Comparison of ENCODE assay signal across 12 cellular contexts in the genomic region with DNA sequence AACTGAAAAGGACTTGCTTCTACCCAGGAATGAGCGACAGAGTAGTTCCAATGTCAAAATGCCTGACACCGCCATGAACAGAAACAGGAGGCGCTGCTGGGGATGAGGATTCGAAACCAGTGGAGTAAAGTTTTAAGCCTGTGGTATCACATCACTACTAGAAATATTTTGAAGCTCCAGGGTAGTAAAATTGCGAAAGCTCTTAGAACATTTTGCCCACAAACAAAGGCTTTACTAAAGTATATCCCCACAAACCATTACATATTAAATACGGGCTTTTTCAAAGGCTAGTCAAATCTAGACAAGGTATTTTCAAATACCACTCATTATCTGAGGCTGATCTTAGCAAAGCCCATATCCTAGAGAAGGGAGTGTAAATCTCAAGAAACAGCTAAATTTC. TPM values are rescaled to one million over a fixed set of nuclear protein-coding genes. Genes with fewer than 3 reads are reported as not detected.
DNase-seq lines count a peak whose midpoint lies in the region; ATAC-seq and TF ChIP-seq lines count a peak whose summit lies in the region.
"Had no signal": no experiment of that assay in that cellular context is flagged by ENCODE, and none has a peak within 500 bp of the region (broad histone marks: within the 10 kb centered on the region; RNA-seq: fewer than 3 reads in every experiment).

No MANE protein-coding gene starts in this region.

- H3K27me3 Mint-ChIP-seq in CD4-positive, CD25-positive, alpha-beta regulatory T cell = no peaks in the 10 kb centered on the region
- H3K27me3 Mint-ChIP-seq in activated naive CD8-positive, alpha-beta T cell = no peaks in the 10 kb centered on the region

- H3K4me1 Mint-ChIP-seq in CD4-positive, CD25-positive, alpha-beta regulatory T cell = peaks cover 10 to 46% (median 31%) of the 10 kb centered on the region in 4 donors
- peaks cover 42% of the 10 kb centered on the region for H3K4me1 Mint-ChIP-seq in activated naive CD8-positive, alpha-beta T cell (ENCODE audit: low read depth)

- no peak for TF ChIP-seq CTCF in ascending aorta (IDR thresholded peaks at IDR 0.05)
- no peak for TF ChIP-seq CTCF in GM10266 (IDR thresholded peaks at IDR 0.05; ENCODE audit: control insufficient read depth, insufficient read depth, low read depth, missing control alignments)

- DNase-seq in CD4-positive, CD25-positive, alpha-beta regulatory T cell = no peak
- no peak for DNase-seq in Karpas-422
- DNase-seq in NCI-H2196 (lab: John Stamatoyannopoulos, UW; ENCODE audit: unreplicated experiment) = no peak
- DNase-seq in ascending aorta (ENCODE audit: low spot score in 2 of 2) = no peak
- no peak for DNase-seq in GM10266 (ENCODE audit: extremely low spot score)
- DNase-seq in stimulated activated CD4-positive, alpha-beta T cell treated with anti-CD3 and anti-CD28 coated beads, Interleukin-4, amount 100 ng/mL, for 1 hour = no peak
- DNase-seq: caudate nucleus, occipital lobe had no signal

- peaks cover 50% of the 10 kb centered on the region for H3K79me2 ChIP-seq in Karpas-422 (ENCODE audit: low read length)

- H3K36me3 Mint-ChIP-seq in CD4-positive, CD25-positive, alpha-beta regulatory T cell = peaks cover 16% of the 10 kb centered on the region
- peaks cover 11% of the 10 kb centered on the region for H3K36me3 Mint-ChIP-seq in activated naive CD8-positive, alpha-beta T cell

- H2AFZ ChIP-seq in Karpas-422 (ENCODE audit: low read length) = no peak overlapping the region

- no peak for ATAC-seq in CD4-positive, CD25-positive, alpha-beta regulatory T cell (ENCODE audit: low read depth in 2 of 2)

- H3K9me3 Mint-ChIP-seq in CD4-positive, CD25-positive, alpha-beta regulatory T cell = peaks cover 0 to 1% (median 0%) of the 10 kb centered on the region in 7 donors
- H3K9me3 Mint-ChIP-seq in activated naive CD8-positive, alpha-beta T cell (ENCODE audit: low read depth) = no peaks in the 10 kb centered on the region

- peaks cover 6% of the 10 kb centered on the region; the same call in 1 of the 2 replicates for H4K20me1 ChIP-seq in Karpas-422 (ENCODE audit: insufficient read depth, low read depth, low read length)

- intact Hi-C loops in ascending aorta (cut with DNase I) = loop anchor here (5.0 to 10.0 kb wide), 4 partner anchors 366 to 719 kb away; a partner anchor contains a TSS

- no peak overlapping the region for H3K27ac ChIP-seq in CD4-positive, CD25-positive, alpha-beta regulatory T cell (ENCODE audit: insufficient read depth, low read length, poor library complexity, severe bottlenecking)
- H3K27ac ChIP-seq in Karpas-422 (ENCODE audit: low read length) (peak overlapping the region; percentile 35; the same call in 1 of the 2 replicates), muscle layer of colon (ENCODE audit: low read depth, low read length) (peak overlapping the region; percentile 7), ascending aorta (no peak overlapping the region)
- H3K27ac ChIP-seq: suprapubic skin had no signal

- H3K36me3 ChIP-seq in CD4-positive, CD25-positive, alpha-beta regulatory T cell (ENCODE audit: control insufficient read depth, insufficient read depth, low read length) = peaks cover 30% of the 10 kb centered on the region
- H3K36me3 ChIP-seq in Karpas-422 (ENCODE audit: insufficient read depth, low read length) = peaks cover 32% of the 10 kb centered on the region
- peaks cover 27% of the 10 kb centered on the region for H3K36me3 ChIP-seq in muscle layer of colon (ENCODE audit: insufficient read depth, low read length)
- H3K36me3 ChIP-seq in ascending aorta = peaks cover 28 to 30% of the 10 kb centered on the region in 2 donors

- H3K27ac Mint-ChIP-seq in CD4-positive, CD25-positive, alpha-beta regulatory T cell = peak overlapping the region in 1 of 3 donors; percentile 72
- H3K27ac Mint-ChIP-seq in activated naive CD8-positive, alpha-beta T cell = peak overlapping the region; percentile 73

- H3K9me2 ChIP-seq in Karpas-422 (replicated peaks; ENCODE audit: insufficient read depth, low read length) = no peaks in the 10 kb centered on the region

- peaks cover 30% of the 10 kb centered on the region for H3K4me1 ChIP-seq in CD4-positive, CD25-positive, alpha-beta regulatory T cell (ENCODE audit: control insufficient read depth, insufficient read depth, low read length, poor library complexity, severe bottlenecking)
- peaks cover 34% of the 10 kb centered on the region for H3K4me1 ChIP-seq in Karpas-422 (ENCODE audit: low read length)
- H3K4me1 ChIP-seq in muscle layer of colon (ENCODE audit: insufficient read depth, low read length) = peaks cover 19% of the 10 kb centered on the region
- peaks cover 0 to 7% of the 10 kb centered on the region in 2 donors for H3K4me1 ChIP-seq in ascending aorta

- H3K4me2 ChIP-seq in Karpas-422 (ENCODE audit: low read depth, low read length, poor library complexity, severe bottlenecking) = no peak overlapping the region

- H3K9ac ChIP-seq in Karpas-422 (ENCODE audit: low read length) (no peak overlapping the region), muscle layer of colon (ENCODE audit: low read length) (no peak overlapping the region)

- H3K27me3 ChIP-seq in CD4-positive, CD25-positive, alpha-beta regulatory T cell (ENCODE audit: control insufficient read depth, insufficient read depth, low read length) = no peaks in the 10 kb centered on the region
- no peaks in the 10 kb centered on the region for H3K27me3 ChIP-seq in Karpas-422 (ENCODE audit: low read length)
- H3K27me3 ChIP-seq in muscle layer of colon (ENCODE audit: control insufficient read depth in 1 of 2, insufficient read depth in 2 of 2, low read length in 2 of 2) = no peaks in the 10 kb centered on the region
- H3K27me3 ChIP-seq in ascending aorta = no peaks in the 10 kb centered on the region
- H3K27me3 ChIP-seq: suprapubic skin had no signal

- H3K4me3 Mint-ChIP-seq in CD4-positive, CD25-positive, alpha-beta regulatory T cell = peak overlapping the region; percentile 59 to 99 (median 98)
- peak overlapping the region; percentile 97 for H3K4me3 Mint-ChIP-seq in activated naive CD8-positive, alpha-beta T cell

- no peaks in the 10 kb centered on the region for H3K9me3 ChIP-seq in CD4-positive, CD25-positive, alpha-beta regulatory T cell (ENCODE audit: control insufficient read depth in 2 of 2, low read length in 2 of 2)
- H3K9me3 ChIP-seq in Karpas-422 (ENCODE audit: low read length) (no peaks in the 10 kb centered on the region), muscle layer of colon (ENCODE audit: low read length) (no peaks in the 10 kb centered on the region), ascending aorta (no peaks in the 10 kb centered on the region)
- H3K9me3 ChIP-seq: HAP-1, suprapubic skin had no signal

- H3K4me3 ChIP-seq in CD4-positive, CD25-positive, alpha-beta regulatory T cell (ENCODE audit: low read depth, low read length) = no peak overlapping the region
- H3K4me3 ChIP-seq in Karpas-422 (ENCODE audit: low read length) (no peak overlapping the region), muscle layer of colon (ENCODE audit: low read depth in 1 of 2, low read length in 2 of 2) (peak overlapping the region in 1 of 2 donors; percentile 7), ascending aorta (no peak overlapping the region)
- H3K4me3 ChIP-seq: HAP-1, suprapubic skin had no signal

RNA-seq across cellular contexts. Expression of a gene that starts 2.4 kb away (rescaled TPM):
- 22.5 TPM for total RNA-seq in CD4-positive, CD25-positive, alpha-beta regulatory T cell
- 100 to 1,000 TPM in 3 of 4 donors, 10 to 100 TPM in 1; 97.1 to 140 (median 133) TPM for polyA plus RNA-seq in CD4-positive, CD25-positive, alpha-beta regulatory T cell
- 88.4 and 293 TPM in 2 replicates for total RNA-seq in Karpas-422 (2014; rRNA removed; shearing (Covaris generic); ENCODE audit: low replicate concordance)
- 34.9 TPM for total RNA-seq in ascending aorta

RNA-seq across cellular contexts. Expression of a gene that starts 10.7 kb away (rescaled TPM):
- 10.7 TPM for total RNA-seq in CD4-positive, CD25-positive, alpha-beta regulatory T cell
- 10 to 100 TPM; 10.7 to 23.7 (median 16.5) TPM for polyA plus RNA-seq in CD4-positive, CD25-positive, alpha-beta regulatory T cell
- 43.7 and 48.2 TPM in 2 replicates for total RNA-seq in Karpas-422 (2014; rRNA removed; shearing (Covaris generic); ENCODE audit: low replicate concordance)
- total RNA-seq in ascending aorta = 13.7 TPM

RNA-seq across cellular contexts. Expression of a gene that starts 31.2 kb away (rescaled TPM):
- 46.4 TPM for total RNA-seq in CD4-positive, CD25-positive, alpha-beta regulatory T cell
- 10 to 100 TPM in 3 of 4 donors, 1 to 10 TPM in 1; 5.1 to 14.7 (median 12.6) TPM for polyA plus RNA-seq in CD4-positive, CD25-positive, alpha-beta regulatory T cell
- 4.5 and 5.0 TPM in 2 replicates for total RNA-seq in Karpas-422 (2014; rRNA removed; shearing (Covaris generic); ENCODE audit: low replicate concordance)
- total RNA-seq in ascending aorta = 75.5 TPM

Comparison
In these comparisons a context has a peak if more than half of its experiments do, and no peak if none do; other contexts are left out.
1. H3K27ac ChIP-seq: peak in Karpas-422 (single experiment) and muscle layer of colon (single experiment); none in CD4-positive, CD25-positive, alpha-beta regulatory T cell (single experiment) and ascending aorta (0 of 2).